Comparison of ENCODE assay signal across 12 cellular contexts in genomic region chr21:38930838-38931237, GRCh38.
DNase-seq lines count a peak whose midpoint lies in the region; ATAC-seq and TF ChIP-seq lines count a peak whose summit lies in the region.
"Had no signal": no experiment of that assay in that cellular context is flagged by ENCODE, and none has a peak within 500 bp of the region (broad histone marks: within the 10 kb centered on the region; RNA-seq: fewer than 3 reads in every experiment).

No MANE protein-coding gene starts in this region.

- in situ Hi-C loops in GM23248 (cut with MboI) = no loop called here
- in situ Hi-C loops in gastrocnemius medialis (cut with MboI; ENCODE audit: low sequenced_read_pairs in 4 of 4) = no loop called here

- ATAC-seq in left ventricle myocardium superior = peak; percentile 70
- ATAC-seq in gastrocnemius medialis = peak; percentile 39 to 50
- ATAC-seq in HG02642 (IDR thresholded peaks at IDR 0.05; ENCODE audit: poor library complexity, unreplicated experiment) = no peak
- no peak for ATAC-seq in activated T-cell treated with anti-CD3 and anti-CD28 coated beads, Interleukin-2, amount 50 U/mL, for 4 hours
- ATAC-seq: activated CD8-positive, alpha-beta T cell treated with anti-CD3 and anti-CD28 coated beads for 36 hours; activated naive CD8-positive, alpha-beta T cell treated with anti-CD3 and anti-CD28 coated beads, Interleukin-2, amount 50 U/mL, for 24 hours had no signal

- TF ChIP-seq CTCF in gastrocnemius medialis (IDR thresholded peaks at IDR 0.05 in 4 of 5, conservative IDR thresholded peaks at IDR 0.05 in 1 of 5) (no peak), endothelial cell (IDR thresholded peaks at IDR 0.05; ENCODE audit: unreplicated experiment) (no peak)

- H3K9ac ChIP-seq in GM23248 = no peak overlapping the region

- TF ChIP-seq POLR2A in gastrocnemius medialis (IDR thresholded peaks at IDR 0.05) = no peak

- no peak overlapping the region for H3K4me2 ChIP-seq in GM23248 (ENCODE audit: unreplicated experiment)

- DNase-seq in GM23248 = peak; percentile 77
- peak; percentile 86 for DNase-seq in SKM-1 (lab: John Stamatoyannopoulos, UW; ENCODE audit: unreplicated experiment)
- DNase-seq in left ventricle myocardium superior = no peak
- DNase-seq in gastrocnemius medialis = peak in 1 of 2 donors; percentile 39
- no peak for DNase-seq in HUDEP-2 (lab: John Stamatoyannopoulos, UW; ENCODE audit: unreplicated experiment in 76 of 76)
- no peak for DNase-seq in endothelial cell (ENCODE audit: low spot score)
- no peak for DNase-seq in activated T-cell treated with anti-CD3 and anti-CD28 coated beads, Interleukin-2, amount 50 U/mL, for 4 hours
- DNase-seq: activated CD8-positive, alpha-beta T cell treated with anti-CD3 and anti-CD28 coated beads for 36 hours; activated naive CD8-positive, alpha-beta T cell treated with anti-CD3 and anti-CD28 coated beads, Interleukin-2, amount 50 U/mL, for 24 hours; NCI-H446 treated with DMSO at 0.1 percent for 48 hours; posterior cingulate gyrus had no signal

- no peaks in the 10 kb centered on the region for H3K79me2 ChIP-seq in GM23248 (ENCODE audit: insufficient read depth)

- H3K9me3 ChIP-seq in GM23248 (ENCODE audit: low read depth) (no peaks in the 10 kb centered on the region), gastrocnemius medialis (no peaks in the 10 kb centered on the region)

- H3K4me1 Mint-ChIP-seq in endothelial cell (ENCODE audit: unreplicated experiment) = no peaks in the 10 kb centered on the region
- H3K4me1 Mint-ChIP-seq in activated T-cell treated with anti-CD3 and anti-CD28 coated beads, Interleukin-2, amount 50 U/mL, for 4 hours (ENCODE audit: low read depth) = no peaks in the 10 kb centered on the region

- H3F3A ChIP-seq in GM23248 (ENCODE audit: insufficient read depth) = no peaks in the 10 kb centered on the region

- H3K27ac ChIP-seq in GM23248 (no peak overlapping the region), gastrocnemius medialis (no peak overlapping the region)

- intact Hi-C loops in left ventricle myocardium superior (cut with micrococcal nuclease) = no loop called here
- intact Hi-C loops in gastrocnemius medialis (cut with DNase I; ENCODE audit: low total_unique reads) = no loop called here

- H2AFZ ChIP-seq in GM23248 = no peak overlapping the region

- H3K4me3 ChIP-seq in GM23248 = no peak overlapping the region
- no peak overlapping the region for H3K4me3 ChIP-seq in gastrocnemius medialis

- H3K27me3 ChIP-seq in GM23248 (replicated peaks; ENCODE audit: insufficient read depth) (no peaks in the 10 kb centered on the region), gastrocnemius medialis (no peaks in the 10 kb centered on the region)

- H3K27ac Mint-ChIP-seq in endothelial cell (ENCODE audit: unreplicated experiment) = no peak overlapping the region
- H3K27ac Mint-ChIP-seq: activated CD8-positive, alpha-beta T cell treated with anti-CD3 and anti-CD28 coated beads for 36 hours; activated naive CD8-positive, alpha-beta T cell treated with anti-CD3 and anti-CD28 coated beads, Interleukin-2, amount 50 U/mL, for 24 hours had no signal

- WGBS in GM23248 (ENCODE audit: low coverage in 1 of 2, low lambda C conversion rate in 2 of 2, missing lambda C conversion rate in 2 of 2), 2 experiments = 54 to 65% methylated on average over 3 of the region's 3 CpGs

- H3K36me3 Mint-ChIP-seq in endothelial cell (ENCODE audit: low read depth, unreplicated experiment) = no peaks in the 10 kb centered on the region
- no peaks in the 10 kb centered on the region for H3K36me3 Mint-ChIP-seq in activated T-cell treated with anti-CD3 and anti-CD28 coated beads, Interleukin-2, amount 50 U/mL, for 4 hours (ENCODE audit: insufficient read depth)

- H3K4me1 ChIP-seq in GM23248 (ENCODE audit: insufficient read depth) (peaks cover 15% of the 10 kb centered on the region), gastrocnemius medialis (peaks cover 5 to 9% of the 10 kb centered on the region in 2 donors)

- no peak overlapping the region for H3K4me3 Mint-ChIP-seq in endothelial cell (ENCODE audit: unreplicated experiment)
- no peak overlapping the region for H3K4me3 Mint-ChIP-seq in activated T-cell treated with anti-CD3 and anti-CD28 coated beads, Interleukin-2, amount 50 U/mL, for 4 hours
- H3K4me3 Mint-ChIP-seq: activated CD8-positive, alpha-beta T cell treated with anti-CD3 and anti-CD28 coated beads for 36 hours; activated naive CD8-positive, alpha-beta T cell treated with anti-CD3 and anti-CD28 coated beads, Interleukin-2, amount 50 U/mL, for 24 hours had no signal

- peaks cover 7% of the 10 kb centered on the region for H3K9me3 Mint-ChIP-seq in endothelial cell (ENCODE audit: unreplicated experiment)
- H3K9me3 Mint-ChIP-seq in activated T-cell treated with anti-CD3 and anti-CD28 coated beads, Interleukin-2, amount 50 U/mL, for 4 hours = peaks cover 7% of the 10 kb centered on the region
- H3K9me3 Mint-ChIP-seq: activated naive CD8-positive, alpha-beta T cell treated with anti-CD3 and anti-CD28 coated beads, Interleukin-2, amount 50 U/mL, for 24 hours had no signal

- H3K27me3 Mint-ChIP-seq in endothelial cell (ENCODE audit: unreplicated experiment) = peaks cover 4% of the 10 kb centered on the region
- peaks cover 2% of the 10 kb centered on the region for H3K27me3 Mint-ChIP-seq in activated T-cell treated with anti-CD3 and anti-CD28 coated beads, Interleukin-2, amount 50 U/mL, for 4 hours (ENCODE audit: low read depth)

- no peaks in the 10 kb centered on the region for H3K9me2 ChIP-seq in GM23248 (ENCODE audit: insufficient read depth)

- H4K20me1 ChIP-seq in GM23248 (ENCODE audit: insufficient read depth) = no peaks in the 10 kb centered on the region

- H3K36me3 ChIP-seq in GM23248 (ENCODE audit: low read depth) = no peaks in the 10 kb centered on the region
- H3K36me3 ChIP-seq in gastrocnemius medialis = no peaks in the 10 kb centered on the region

Comparison
In these comparisons a context has a peak if more than half of its experiments do, and no peak if none do; other contexts are left out.
1. DNase-seq: peak in GM23248 (single experiment) and SKM-1 (single experiment); none in left ventricle myocardium superior (single experiment), HUDEP-2 (0 of 76), endothelial cell (single experiment) and activated T-cell treated with anti-CD3 and anti-CD28 coated beads, Interleukin-2, amount 50 U/mL, for 4 hours (single experiment).
2. ATAC-seq: peak in left ventricle myocardium superior (single experiment) and gastrocnemius medialis (2 of 2); none in HG02642 (single experiment) and activated T-cell treated with anti-CD3 and anti-CD28 coated beads, Interleukin-2, amount 50 U/mL, for 4 hours (0 of 2).